26 cellular contexts compared by ENCODE assay signal in the genomic region with DNA sequence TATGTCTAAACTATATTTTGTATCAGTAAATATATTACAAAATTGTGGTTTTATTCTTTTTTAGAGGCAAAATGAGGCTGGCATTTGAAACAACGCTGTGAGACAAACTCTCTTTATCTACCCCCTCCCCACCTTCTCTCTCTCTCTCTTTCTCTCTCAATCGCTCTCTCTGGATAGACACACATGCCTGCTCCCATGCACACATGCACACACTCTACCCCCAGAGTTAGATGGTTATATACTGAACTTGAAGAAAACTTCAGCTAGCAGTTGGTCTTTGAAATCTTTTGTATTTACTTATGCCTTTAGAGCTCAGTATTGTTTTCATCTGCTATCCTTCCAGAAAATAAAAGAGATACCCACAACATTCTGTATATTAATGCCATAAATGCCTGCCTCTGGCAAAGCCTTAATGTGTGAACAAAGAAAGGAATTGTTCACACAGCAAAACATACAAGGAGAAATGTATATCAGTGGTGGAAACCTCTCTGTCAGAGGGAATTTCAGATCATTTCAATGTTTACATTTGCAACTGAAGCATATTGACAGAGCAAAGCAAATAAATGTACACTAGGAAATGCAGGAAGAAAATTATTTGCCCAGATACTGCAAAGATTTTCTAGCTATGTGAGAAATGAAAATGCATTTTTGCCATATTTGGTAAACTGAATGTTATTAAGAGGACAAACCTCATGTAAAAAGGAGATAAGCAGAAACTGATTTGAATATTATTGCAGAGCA.
DNase-seq lines count a peak whose midpoint lies in the region; FAIRE-seq and TF ChIP-seq lines count a peak whose summit lies in the region.
"Had no signal": no experiment of that assay in that cellular context is flagged by ENCODE, and none has a peak within 500 bp of the region (broad histone marks: within the 10 kb centered on the region; RNA-seq: fewer than 3 reads in every experiment).

No MANE protein-coding gene starts in this region.

- peak; percentile 32 for DNase-seq in COLO829 (ENCODE audit: low spot score)
- peak; percentile 55 for DNase-seq in HT-29 (ENCODE audit: low spot score)
- peak; percentile 85 for DNase-seq in NCI-H510A treated with DMSO at 0.1 percent for 48 hours (lab: John Stamatoyannopoulos, UW)
- no peak for DNase-seq in urothelium cell line (ENCODE audit: low spot score)
- no peak for DNase-seq in uterus
- no peak for DNase-seq in activated naive CD8-positive, alpha-beta T cell treated with anti-CD3 and anti-CD28 coated beads for 36 hours
- no peak for DNase-seq in G401 (ENCODE audit: low spot score)
- DNase-seq: activated CD4-positive, CD25-positive, alpha-beta regulatory T cell treated with anti-CD3 and anti-CD28 coated beads, Interleukin-2, amount 50 U/mL, for 72 hours; activated CD8-positive, alpha-beta T cell treated with anti-CD3 and anti-CD28 coated beads for 36 hours; activated effector memory CD4-positive, alpha-beta T cell treated with Interleukin-2 at 50 U/mL for 16 hours; cerebellar nuclear complex; dorsolateral prefrontal cortex; glutamatergic neuron; HFFc6; KG1; lower lobe of right lung; NCI-H2029 treated with DMSO at 0.1 percent for 48 hours; NCI-H524 treated with DMSO at 0.1 percent for 48 hours; stimulated activated naive CD8-positive, alpha-beta T cell treated with anti-CD3 and anti-CD28 coated beads, Interleukin-15, amount 100 ng/mL, for 72 hours; SW 1271; tibial artery had no signal

- no peaks in the 10 kb centered on the region for H3K27me3 Mint-ChIP-seq in activated naive CD8-positive, alpha-beta T cell treated with anti-CD3 and anti-CD28 coated beads for 36 hours
- H3K27me3 Mint-ChIP-seq: stimulated activated naive CD8-positive, alpha-beta T cell treated with anti-CD3 and anti-CD28 coated beads, Interleukin-15, amount 100 ng/mL, for 72 hours had no signal

- no peak overlapping the region for H3K4me3 ChIP-seq in uterus
- H3K4me3 ChIP-seq: dorsolateral prefrontal cortex, lower lobe of right lung, prostate gland, tibial artery had no signal

- TF ChIP-seq CTCF in VCaP (conservative IDR thresholded peaks at IDR 0.05) (no peak), uterus (IDR thresholded peaks at IDR 0.05) (no peak)

- TF ChIP-seq POLR2A in uterus (IDR thresholded peaks at IDR 0.05), result no peak

- in situ Hi-C loops in G401 (cut with HindIII; ENCODE audit: low sequenced_read_pairs), result no loop called here

- no peaks in the 10 kb centered on the region for H3K36me3 ChIP-seq in uterus
- H3K36me3 ChIP-seq: lower lobe of right lung, prostate gland, tibial artery had no signal

- no peaks in the 10 kb centered on the region for H3K36me3 Mint-ChIP-seq in activated naive CD8-positive, alpha-beta T cell treated with anti-CD3 and anti-CD28 coated beads for 36 hours
- H3K36me3 Mint-ChIP-seq: CD14-positive monocyte had no signal

- no peak overlapping the region for H3K4me3 Mint-ChIP-seq in activated naive CD8-positive, alpha-beta T cell treated with anti-CD3 and anti-CD28 coated beads for 36 hours
- H3K4me3 Mint-ChIP-seq: activated CD8-positive, alpha-beta T cell treated with anti-CD3 and anti-CD28 coated beads for 36 hours; CD14-positive monocyte; HFFc6; neural crest cell; stimulated activated naive CD8-positive, alpha-beta T cell treated with anti-CD3 and anti-CD28 coated beads, Interleukin-15, amount 100 ng/mL, for 72 hours had no signal

- no peaks in the 10 kb centered on the region for H3K4me1 ChIP-seq in uterus
- H3K4me1 ChIP-seq: lower lobe of right lung, prostate gland, tibial artery had no signal

- H3K4me1 Mint-ChIP-seq in activated naive CD8-positive, alpha-beta T cell treated with anti-CD3 and anti-CD28 coated beads for 36 hours, result no peaks in the 10 kb centered on the region
- H3K4me1 Mint-ChIP-seq: CD14-positive monocyte; stimulated activated naive CD8-positive, alpha-beta T cell treated with anti-CD3 and anti-CD28 coated beads, Interleukin-15, amount 100 ng/mL, for 72 hours had no signal

- no peak overlapping the region for H3K27ac Mint-ChIP-seq in activated naive CD8-positive, alpha-beta T cell treated with anti-CD3 and anti-CD28 coated beads for 36 hours
- H3K27ac Mint-ChIP-seq: activated CD8-positive, alpha-beta T cell treated with anti-CD3 and anti-CD28 coated beads for 36 hours; CD14-positive monocyte; HFFc6; stimulated activated naive CD8-positive, alpha-beta T cell treated with anti-CD3 and anti-CD28 coated beads, Interleukin-15, amount 100 ng/mL, for 72 hours had no signal

- no peak for FAIRE-seq in urothelium cell line (lab: Jason Lieb, UNC)
- FAIRE-seq: G401.6 had no signal

- intact Hi-C loops in uterus (cut with DNase I; ENCODE audit: low total_unique reads), result no loop called here

- no peaks in the 10 kb centered on the region for H3K9me3 ChIP-seq in uterus
- H3K9me3 ChIP-seq: lower lobe of right lung, prostate gland, tibial artery had no signal

- H3K27ac ChIP-seq in VCaP (peak overlapping the region; percentile 69), uterus (no peak overlapping the region)
- H3K27ac ChIP-seq: dorsolateral prefrontal cortex, lower lobe of right lung, prostate gland, tibial artery had no signal

- no peaks in the 10 kb centered on the region for H3K9me3 Mint-ChIP-seq in activated naive CD8-positive, alpha-beta T cell treated with anti-CD3 and anti-CD28 coated beads for 36 hours
- H3K9me3 Mint-ChIP-seq: activated CD8-positive, alpha-beta T cell treated with anti-CD3 and anti-CD28 coated beads for 36 hours; HFFc6; stimulated activated naive CD8-positive, alpha-beta T cell treated with anti-CD3 and anti-CD28 coated beads, Interleukin-15, amount 100 ng/mL, for 72 hours had no signal

- no peaks in the 10 kb centered on the region for H3K27me3 ChIP-seq in uterus
- H3K27me3 ChIP-seq: tibial artery had no signal

Comparison
In these comparisons a context has a peak if more than half of its experiments do, and no peak if none do; other contexts are left out.
1. DNase-seq: peak in COLO829 (single experiment), HT-29 (single experiment) and NCI-H510A treated with DMSO at 0.1 percent for 48 hours (single experiment); none in urothelium cell line (single experiment), uterus (0 of 2), activated naive CD8-positive, alpha-beta T cell treated with anti-CD3 and anti-CD28 coated beads for 36 hours (single experiment) and G401 (single experiment).